14 cellular contexts compared by ENCODE assay signal in genomic region chr1:197130677-197131304, GRCh38. TPM values are rescaled to one million over a fixed set of nuclear protein-coding genes. Genes with fewer than 3 reads are reported as not detected.
DNase-seq lines count a peak whose midpoint lies in the region; ATAC-seq and TF ChIP-seq lines count a peak whose summit lies in the region.
"Had no signal": no experiment of that assay in that cellular context is flagged by ENCODE, and none has a peak within 500 bp of the region (broad histone marks: within the 10 kb centered on the region; RNA-seq: fewer than 3 reads in every experiment).

No MANE protein-coding gene starts in this region.

- peak; percentile 82 for DNase-seq in AG10803 (ENCODE audit: low read depth)
- DNase-seq in NCI-H226 = peak; percentile 80
- DNase-seq in dedifferentiated amniotic fluid mesenchymal stem cell (ENCODE audit: extremely low spot score) = peak; percentile 62
- DNase-seq in mesothelial cell of epicardium (ENCODE audit: low spot score in 2 of 2, unreplicated experiment in 2 of 2) = no peak
- DNase-seq in germinal center (ENCODE audit: low spot score) = no peak
- no peak for DNase-seq in left colon
- DNase-seq in NCI-H2196 (lab: John Stamatoyannopoulos, UW; ENCODE audit: unreplicated experiment) = no peak
- no peak for DNase-seq in suprapubic skin (ENCODE audit: low spot score in 2 of 2)
- DNase-seq: activated CD4-positive, alpha-beta T cell treated with anti-CD3 and anti-CD28 coated beads for 36 hours; midbrain; NCI-H2227 treated with DMSO at 0.1 percent for 48 hours had no signal

- peaks cover 10% of the 10 kb centered on the region for H3K36me3 Mint-ChIP-seq in mesothelial cell of epicardium

- no peak for TF ChIP-seq POLR2A in suprapubic skin (IDR thresholded peaks at IDR 0.05)

- no peaks in the 10 kb centered on the region for H3K9me3 ChIP-seq in suprapubic skin
- H3K9me3 ChIP-seq: BLaER1 had no signal

- no peaks in the 10 kb centered on the region for H3K9me3 Mint-ChIP-seq in mesothelial cell of epicardium

- no peak for TF ChIP-seq EP300 in suprapubic skin (IDR thresholded peaks at IDR 0.05)

- peaks cover 37% of the 10 kb centered on the region for H3K4me1 Mint-ChIP-seq in mesothelial cell of epicardium
- H3K4me1 Mint-ChIP-seq: activated CD4-positive, alpha-beta T cell treated with anti-CD3 and anti-CD28 coated beads for 36 hours had no signal

- H3K4me3 Mint-ChIP-seq in mesothelial cell of epicardium = no peak overlapping the region
- H3K4me3 Mint-ChIP-seq: activated CD4-positive, alpha-beta T cell treated with anti-CD3 and anti-CD28 coated beads for 36 hours had no signal

- 65% methylated on average over 2 of the region's 2 CpGs for WGBS in suprapubic skin

- H3K27ac ChIP-seq in suprapubic skin = no peak overlapping the region
- H3K27ac ChIP-seq: BLaER1, HL-60 had no signal

- no peak for ATAC-seq in left colon
- ATAC-seq: activated CD4-positive, alpha-beta T cell treated with anti-CD3 and anti-CD28 coated beads for 36 hours had no signal

- no peaks in the 10 kb centered on the region for H3K27me3 ChIP-seq in suprapubic skin
- H3K27me3 ChIP-seq: BLaER1 had no signal

- TF ChIP-seq CTCF in AG10803 (conservative IDR thresholded peaks at IDR 0.05; ENCODE audit: low read length) (peak; percentile 32; the same call in 1 of the 2 replicates), mesothelial cell of epicardium (IDR thresholded peaks at IDR 0.05; ENCODE audit: unreplicated experiment) (peak; percentile 27), suprapubic skin (IDR thresholded peaks at IDR 0.05) (no peak)

- peak overlapping the region; percentile 98 for H3K27ac Mint-ChIP-seq in mesothelial cell of epicardium
- H3K27ac Mint-ChIP-seq: activated CD4-positive, alpha-beta T cell treated with anti-CD3 and anti-CD28 coated beads for 36 hours had no signal

- intact Hi-C loops in left colon (cut with DNase I, micrococcal nuclease) = no loop called here

- no peaks in the 10 kb centered on the region for H3K27me3 Mint-ChIP-seq in mesothelial cell of epicardium (ENCODE audit: low read depth)
- H3K27me3 Mint-ChIP-seq: activated CD4-positive, alpha-beta T cell treated with anti-CD3 and anti-CD28 coated beads for 36 hours; progenitor cell of endocrine pancreas had no signal

- no peak overlapping the region for H3K4me3 ChIP-seq in AG10803 (ENCODE audit: low read length)
- H3K4me3 ChIP-seq in suprapubic skin = no peak overlapping the region
- H3K4me3 ChIP-seq: BLaER1 had no signal

- H3K36me3 ChIP-seq in suprapubic skin = no peaks in the 10 kb centered on the region

- H3K4me1 ChIP-seq in suprapubic skin = no peaks in the 10 kb centered on the region
- H3K4me1 ChIP-seq: BLaER1 had no signal

RNA-seq across cellular contexts. Expression of gene ASPM, which starts 15.7 kb away (rescaled TPM):
- 17.6 to 18.1 TPM (median 17.7 TPM) in 3 replicates for total RNA-seq in mesothelial cell of epicardium
- total RNA-seq in left colon = 1 to 10 TPM; 2.7 to 6.4 TPM
- 10 to 100 TPM in 1 of 4 donors, 1 to 10 TPM in 3; 3.6 to 13.0 (median 5.6) TPM for total RNA-seq in suprapubic skin

Comparison
In these comparisons a context has a peak if more than half of its experiments do, and no peak if none do; other contexts are left out.
1. DNase-seq: peak in AG10803 (single experiment), NCI-H226 (single experiment) and dedifferentiated amniotic fluid mesenchymal stem cell (single experiment); none in mesothelial cell of epicardium (0 of 2), germinal center (single experiment), left colon (0 of 2), NCI-H2196 (single experiment) and suprapubic skin (0 of 2).
2. CTCF ChIP-seq: peak in AG10803 (single experiment) and mesothelial cell of epicardium (single experiment); none in suprapubic skin (0 of 2).